ENCODE assay signal across 10 cellular contexts in genomic region chrX:154082396-154083133, GRCh38. TPM values are rescaled to one million over a fixed set of nuclear protein-coding genes. Genes with fewer than 3 reads are reported as not detected.
DNase-seq lines count a peak whose midpoint lies in the region; ATAC-seq, FAIRE-seq and TF ChIP-seq lines count a peak whose summit lies in the region.
"Had no signal": no experiment of that assay in that cellular context is flagged by ENCODE, and none has a peak within 500 bp of the region (broad histone marks: within the 10 kb centered on the region; RNA-seq: fewer than 3 reads in every experiment).

No MANE protein-coding gene starts in this region.

- no peaks in the 10 kb centered on the region for H3K27me3 ChIP-seq in keratinocyte (ENCODE audit: control insufficient read depth, extremely low read depth, insufficient read depth, low read length)
- no peaks in the 10 kb centered on the region for H3K27me3 ChIP-seq in vagina

- DNase-seq in left cardiac atrium (no peak), Right ventricle myocardium superior (no peak), amniotic epithelial cell (ENCODE audit: low read depth) (peak; percentile 82), keratinocyte (ENCODE audit: low read depth, low spot score) (no peak), vagina (ENCODE audit: extremely low spot score in 2 of 2) (no peak), GM20000 (ENCODE audit: low spot score) (no peak)
- DNase-seq: central memory CD4-positive, alpha-beta T cell; naive B cell had no signal

- TF ChIP-seq CTCF in keratinocyte (optimal IDR thresholded peaks at IDR 0.05 in 1 of 3, IDR thresholded peaks at IDR 0.05 in 1 of 3, conservative IDR thresholded peaks at IDR 0.05 in 1 of 3; ENCODE audit: extremely low read depth in 1 of 3, insufficient read depth in 2 of 3, low read length in 3 of 3) (no peak), vagina (IDR thresholded peaks at IDR 0.05) (no peak), GM20000 (IDR thresholded peaks at IDR 0.05; ENCODE audit: extremely low read depth, missing control alignments) (no peak)

- peaks cover 38% of the 10 kb centered on the region for H3K79me2 ChIP-seq in keratinocyte (ENCODE audit: control insufficient read depth, insufficient read depth, low read length)

- TF ChIP-seq POLR2A in vagina (IDR thresholded peaks at IDR 0.05), result no peak

- no peak overlapping the region for H3K9ac ChIP-seq in keratinocyte (ENCODE audit: control insufficient read depth, extremely low read depth, insufficient read depth, low read length)

- peak overlapping the region; percentile 13 for H3K4me2 ChIP-seq in keratinocyte (ENCODE audit: control insufficient read depth, extremely low read depth, insufficient read depth, low read depth, low read length)

- H3K9me1 ChIP-seq in keratinocyte (ENCODE audit: control insufficient read depth, extremely low read depth, insufficient read depth, low read length), result no peaks in the 10 kb centered on the region

- H3K4me3 ChIP-seq in keratinocyte (ENCODE audit: control insufficient read depth in 2 of 3, extremely low read depth in 1 of 3, insufficient read depth in 2 of 3, low read depth in 1 of 3, low read length in 3 of 3), result no peak overlapping the region
- H3K4me3 ChIP-seq in vagina, result no peak overlapping the region

- dilution Hi-C loops in keratinocyte (cut with MboI; ENCODE audit: extremely low pct_ligation_motif_present, low sequenced_read_pairs), result no loop called here

- no peaks in the 10 kb centered on the region for H4K20me1 ChIP-seq in keratinocyte (ENCODE audit: control insufficient read depth, extremely low read depth, insufficient read depth, low read length)

- H2AFZ ChIP-seq in keratinocyte (ENCODE audit: control insufficient read depth, low read length), result no peak overlapping the region

- FAIRE-seq in keratinocyte (lab: Jason Lieb, UNC), result no peak

- H3K4me1 ChIP-seq in keratinocyte (ENCODE audit: control insufficient read depth, extremely low read depth, insufficient read depth, low read length) (no peaks in the 10 kb centered on the region), vagina (peaks cover 42% of the 10 kb centered on the region)

- H3K36me3 ChIP-seq in keratinocyte (ENCODE audit: control insufficient read depth in 2 of 2, extremely low read depth in 1 of 2, insufficient read depth in 2 of 2, low read length in 2 of 2), result no peaks in the 10 kb centered on the region
- no peaks in the 10 kb centered on the region for H3K36me3 ChIP-seq in vagina

- H3K27ac ChIP-seq in keratinocyte (ENCODE audit: control insufficient read depth, insufficient read depth, low read length) (peak overlapping the region; percentile 25), vagina (peak overlapping the region; percentile 73)

- ATAC-seq in left cardiac atrium, result peak; percentile 38 to 56
- ATAC-seq in Right ventricle myocardium superior (ENCODE audit: poor library complexity), result no peak
- ATAC-seq in GM21528 (IDR thresholded peaks at IDR 0.05; ENCODE audit: low FRiP score, unreplicated experiment), result no peak
- ATAC-seq in GM18519 (IDR thresholded peaks at IDR 0.05; ENCODE audit: low FRiP score, unreplicated experiment), result no peak

- intact Hi-C loops in left cardiac atrium (cut with DNase I), result no loop called here
- intact Hi-C loops in Right ventricle myocardium superior (cut with DNase I), result no loop called here
- intact Hi-C loops in vagina (cut with DNase I), result no loop called here

- H3K9me3 ChIP-seq in keratinocyte (ENCODE audit: control insufficient read depth, low read depth, low read length) (no peaks in the 10 kb centered on the region), vagina (no peaks in the 10 kb centered on the region)

RNA-seq across cellular contexts. Expression of gene MECP2, which starts 15.0 kb away (rescaled TPM):
- total RNA-seq in left cardiac atrium (10 to 100 TPM; 35.4 to 42.4 TPM), Right ventricle myocardium superior (30.5 TPM), vagina (38.5 TPM)
- 7.2 to 12.4 TPM (median 9.9 TPM) in 3 replicates for polyA plus RNA-seq in keratinocyte
- 17.5 TPM for polyA plus RNA-seq in keratinocyte (2011; ENCODE audit: low read depth)
- 8.8 and 11.0 TPM in 2 replicates for polyA plus RNA-seq in keratinocyte (2011; cell fraction: cytosol; rRNA removed)
- polyA plus RNA-seq in keratinocyte (2011; cell fraction: nucleus; rRNA removed), result 13.4 and 15.5 TPM in 2 replicates
- polyA plus RNA-seq in keratinocyte (2012; ENCODE audit: low replicate concordance), result 10.2 and 13.1 TPM in 2 replicates
- 8.3 to 18.5 TPM (median 16.6 TPM) in 3 replicates for polyA minus RNA-seq in keratinocyte
- polyA minus RNA-seq in keratinocyte (2011; cell fraction: cytosol; rRNA and poly(A)+ RNA removed), result 3.3 TPM
- polyA minus RNA-seq in keratinocyte (2011; cell fraction: nucleus; rRNA and poly(A)+ RNA removed), result 12.3 and 25.1 TPM in 2 replicates

Comparison
In these comparisons a context has a peak if more than half of its experiments do, and no peak if none do; other contexts are left out.
1. ATAC-seq: peak in left cardiac atrium (2 of 2); none in Right ventricle myocardium superior (single experiment), GM21528 (single experiment) and GM18519 (single experiment).